16 cellular contexts compared by ENCODE assay signal in genomic region chr19:4580021-4580901, GRCh38. TPM values are rescaled to one million over a fixed set of nuclear protein-coding genes. Genes with fewer than 3 reads are reported as not detected.
DNase-seq lines count a peak whose midpoint lies in the region; ATAC-seq and TF ChIP-seq lines count a peak whose summit lies in the region.
"Had no signal": no experiment of that assay in that cellular context is flagged by ENCODE, and none has a peak within 500 bp of the region (broad histone marks: within the 10 kb centered on the region; RNA-seq: fewer than 3 reads in every experiment).

No MANE protein-coding gene starts in this region.

- TF ChIP-seq CTCF in AG04449 (IDR thresholded peaks at IDR 0.05; ENCODE audit: insufficient read depth, low read length, missing control alignments) (peak; percentile 31), dorsolateral prefrontal cortex (IDR thresholded peaks at IDR 0.05 in 54 of 56, conservative IDR thresholded peaks at IDR 0.05 in 2 of 56; ENCODE audit: low read depth in 1 of 56, partially characterized antibody in 56 of 56) (peak in 16 of 56 donors; percentile 12 to 37 (median 20)), nephron progenitor cell (IDR thresholded peaks at IDR 0.05) (no peak), BE2C (IDR thresholded peaks at IDR 0.05; ENCODE audit: low read depth, low read length) (no peak; the same call in 1 of the 2 replicates)

- H3K4me3 ChIP-seq in AG04449 (ENCODE audit: low read depth, low read length), result peak overlapping the region; percentile 21; the same call in 1 of the 2 replicates
- H3K4me3 ChIP-seq in dorsolateral prefrontal cortex, result peak overlapping the region; percentile 10 to 74 (median 59)
- H3K4me3 ChIP-seq in BE2C (ENCODE audit: low read depth, low read length), result no peak overlapping the region
- H3K4me3 ChIP-seq: left lung had no signal

- peaks cover 36% of the 10 kb centered on the region for H3K4me1 Mint-ChIP-seq in nephron progenitor cell

- CTCF ChIA-PET in AG04449 (lab: Yijun Ruan, JAX), result interaction anchor here (1.1 to 6.1 kb wide), 4 partner anchors 13 to 56 kb away, joined by 3 to 60 read pairs (median 10); no protein-coding TSS in a partner anchor

- no peaks in the 10 kb centered on the region for H3K9me3 Mint-ChIP-seq in nephron progenitor cell
- H3K9me3 Mint-ChIP-seq in activated naive CD4-positive, alpha-beta T cell treated with anti-CD3 and anti-CD28 coated beads, Interleukin-2, amount 50 U/mL, for 72 hours, result no peaks in the 10 kb centered on the region
- H3K9me3 Mint-ChIP-seq: activated T-cell treated with anti-CD3 and anti-CD28 coated beads, Interleukin-2, amount 50 U/mL, for 24 hours; CD4-positive, alpha-beta T cell; dendritic cell treated with granulocyte-macrophage colony-stimulating factor and Interleukin-4, amounts not matched to agents 40 ng/mL and 50 ng/mL, for 4 days; stimulated activated naive CD8-positive, alpha-beta T cell treated with anti-CD3 and anti-CD28 coated beads, Interleukin-15, Interleukin-2, amounts not matched to agents 100 ng/mL and 50 ng/mL, for 24 hours; T-helper 1 cell treated with Interleukin-12 subunit alpha and Interleukin-12 subunit beta and Interleukin-4 antibody, amounts not matched to agents 30 μg/mL and 1 μg/mL, for 36 hours had no signal

- H3K4me1 ChIP-seq in BE2C, result no peaks in the 10 kb centered on the region

- DNase-seq in AG04449 (ENCODE audit: low read depth, low spot score) (no peak), HuH-7.5 (ENCODE audit: low spot score) (peak; percentile 83), dorsolateral prefrontal cortex (peak in 2 of 10 donors; percentile 18 to 28), nephron progenitor cell (peak; percentile 41), HT-29 (ENCODE audit: low spot score) (no peak), superior temporal gyrus (ENCODE audit: extremely low spot score) (no peak), BE2C (no peak)
- DNase-seq in activated naive CD4-positive, alpha-beta T cell treated with anti-CD3 and anti-CD28 coated beads, Interleukin-2, amount 50 U/mL, for 72 hours (ENCODE audit: low spot score in 2 of 2), result no peak
- DNase-seq: activated T-cell treated with anti-CD3 and anti-CD28 coated beads, Interleukin-2, amount 50 U/mL, for 24 hours; CD4-positive, alpha-beta T cell; GOT3; left lung had no signal

- ATAC-seq in activated naive CD4-positive, alpha-beta T cell treated with anti-CD3 and anti-CD28 coated beads, Interleukin-2, amount 50 U/mL, for 72 hours, result no peak
- ATAC-seq: left lung had no signal

- POLR2A ChIA-PET in AG04449 (lab: Yijun Ruan, JAX), result no interaction called here

- intact Hi-C loops in dorsolateral prefrontal cortex (cut with DNase I), result no loop called here

- H3K36me3 ChIP-seq in BE2C, result no peaks in the 10 kb centered on the region
- H3K36me3 ChIP-seq: left lung had no signal

- H3K27ac ChIP-seq in dorsolateral prefrontal cortex, result peak overlapping the region in 23 of 59 donors; percentile 2 to 72 (median 44)
- H3K27ac ChIP-seq: left lung had no signal

- peak overlapping the region; percentile 84 for H3K4me3 Mint-ChIP-seq in nephron progenitor cell
- H3K4me3 Mint-ChIP-seq: CD4-positive, alpha-beta T cell; dendritic cell treated with granulocyte-macrophage colony-stimulating factor and Interleukin-4, amounts not matched to agents 40 ng/mL and 50 ng/mL, for 4 days; stimulated activated naive CD8-positive, alpha-beta T cell treated with anti-CD3 and anti-CD28 coated beads, Interleukin-15, Interleukin-2, amounts not matched to agents 100 ng/mL and 50 ng/mL, for 24 hours; T-helper 1 cell treated with Interleukin-12 subunit alpha and Interleukin-12 subunit beta and Interleukin-4 antibody, amounts not matched to agents 30 μg/mL and 1 μg/mL, for 36 hours had no signal

- no peak overlapping the region for H3K27ac Mint-ChIP-seq in nephron progenitor cell
- H3K27ac Mint-ChIP-seq in activated naive CD4-positive, alpha-beta T cell treated with anti-CD3 and anti-CD28 coated beads, Interleukin-2, amount 50 U/mL, for 72 hours, result no peak overlapping the region
- H3K27ac Mint-ChIP-seq: activated T-cell treated with anti-CD3 and anti-CD28 coated beads, Interleukin-2, amount 50 U/mL, for 24 hours; CD4-positive, alpha-beta T cell; dendritic cell treated with granulocyte-macrophage colony-stimulating factor and Interleukin-4, amounts not matched to agents 40 ng/mL and 50 ng/mL, for 4 days; stimulated activated naive CD8-positive, alpha-beta T cell treated with anti-CD3 and anti-CD28 coated beads, Interleukin-15, Interleukin-2, amounts not matched to agents 100 ng/mL and 50 ng/mL, for 24 hours; T-helper 1 cell treated with Interleukin-12 subunit alpha and Interleukin-12 subunit beta and Interleukin-4 antibody, amounts not matched to agents 30 μg/mL and 1 μg/mL, for 36 hours had no signal

- H3K36me3 Mint-ChIP-seq in nephron progenitor cell (ENCODE audit: low read depth), result no peaks in the 10 kb centered on the region
- peaks cover 0 to 8% of the 10 kb centered on the region in 2 donors for H3K36me3 Mint-ChIP-seq in activated naive CD4-positive, alpha-beta T cell treated with anti-CD3 and anti-CD28 coated beads, Interleukin-2, amount 50 U/mL, for 72 hours

- H3K9me3 ChIP-seq in BE2C, result no peaks in the 10 kb centered on the region
- H3K9me3 ChIP-seq: left lung had no signal

- H3K27me3 Mint-ChIP-seq in nephron progenitor cell (ENCODE audit: low read depth, poor library complexity), result peaks cover 51% of the 10 kb centered on the region

- peaks cover 0 to 24% (median 4%) of the 10 kb centered on the region in 45 donors for H3K27me3 ChIP-seq in dorsolateral prefrontal cortex
- H3K27me3 ChIP-seq in BE2C, result peaks cover 62% of the 10 kb centered on the region

RNA-seq across cellular contexts. Expression of gene SEMA6B, which starts 20.8 kb away (rescaled TPM):
- total RNA-seq in dorsolateral prefrontal cortex, result 100 to 1,000 TPM in 56 of 120 experiments, 10 to 100 TPM in 64; 32.4 to 162 (median 98.7) TPM
- 0.70 and 0.84 TPM in 2 replicates for total RNA-seq in HT-29 (2014; rRNA removed; shearing (Covaris generic))
- polyA plus RNA-seq in BE2C (2012; ENCODE audit: insufficient read depth, insufficient read length, low read depth), result not detected
- not detected for total RNA-seq in activated naive CD4-positive, alpha-beta T cell treated with anti-CD3 and anti-CD28 coated beads, Interleukin-2, amount 50 U/mL, for 72 hours

RNA-seq across cellular contexts. Expression of gene LRG1, which starts 40.4 kb away (rescaled TPM):
- total RNA-seq in dorsolateral prefrontal cortex, result 1 to 10 TPM in 34 of 120 experiments, under 1 TPM in 72, not detected in 14; 0.13 to 3.5 (median 0.68) TPM
- 16.1 and 19.1 TPM in 2 replicates for total RNA-seq in HT-29 (2014; rRNA removed; shearing (Covaris generic))
- polyA plus RNA-seq in BE2C (2012; ENCODE audit: insufficient read depth, insufficient read length, low read depth), result 0.14 TPM
- total RNA-seq in activated naive CD4-positive, alpha-beta T cell treated with anti-CD3 and anti-CD28 coated beads, Interleukin-2, amount 50 U/mL, for 72 hours, result 1 to 10 TPM in 1 of 2 donors, under 1 TPM in 1; 0.23 to 3.0 TPM
- total RNA-seq: CD4-positive, alpha-beta T cell had no signal

RNA-seq across cellular contexts. Expression of gene PLIN5, which starts 45.2 kb away (rescaled TPM):
- 10 to 100 TPM in 93 of 120 experiments, 1 to 10 TPM in 27; 5.4 to 56.3 (median 15.4) TPM for total RNA-seq in dorsolateral prefrontal cortex
- total RNA-seq in HT-29 (2014; rRNA removed; shearing (Covaris generic)), result 0.86 and 4.5 TPM in 2 replicates
- 0.25 TPM for polyA plus RNA-seq in BE2C (2012; ENCODE audit: insufficient read depth, insufficient read length, low read depth)
- total RNA-seq in activated naive CD4-positive, alpha-beta T cell treated with anti-CD3 and anti-CD28 coated beads, Interleukin-2, amount 50 U/mL, for 72 hours, result under 1 TPM in 1 of 2 donors, not detected in 1; 0.41 TPM
- total RNA-seq: NCI-H460 had no signal

RNA-seq across cellular contexts. Expression of gene TNFAIP8L1, which starts 59.1 kb away (rescaled TPM):
- total RNA-seq in dorsolateral prefrontal cortex, result 10 to 100 TPM in 117 of 120 experiments, 1 to 10 TPM in 3; 6.5 to 31.1 (median 19.5) TPM
- total RNA-seq in HT-29 (2014; rRNA removed; shearing (Covaris generic)), result 6.3 TPM in 2 replicates
- 1.7 TPM for polyA plus RNA-seq in BE2C (2012; ENCODE audit: insufficient read depth, insufficient read length, low read depth)
- total RNA-seq in activated naive CD4-positive, alpha-beta T cell treated with anti-CD3 and anti-CD28 coated beads, Interleukin-2, amount 50 U/mL, for 72 hours, result 10 to 100 TPM; 25.9 to 31.3 TPM

Comparison
In these comparisons a context has a peak if more than half of its experiments do, and no peak if none do; other contexts are left out.
1. DNase-seq: peak in HuH-7.5 (single experiment) and nephron progenitor cell (single experiment); none in AG04449 (single experiment), HT-29 (single experiment), superior temporal gyrus (single experiment), BE2C (single experiment) and activated naive CD4-positive, alpha-beta T cell treated with anti-CD3 and anti-CD28 coated beads, Interleukin-2, amount 50 U/mL, for 72 hours (0 of 2).
2. RNA of gene SEMA6B, which starts 20.8 kb away (total RNA-seq): 32.4 to 162 TPM in dorsolateral prefrontal cortex; 0.70 to 0.84 TPM in HT-29 and not detected in activated naive CD4-positive, alpha-beta T cell treated with anti-CD3 and anti-CD28 coated beads, Interleukin-2, amount 50 U/mL, for 72 hours; every median in the first group is over 10 times any median in the second.